9 cellular contexts compared by ENCODE assay signal in genomic region chr17:43927101-43927935, GRCh38. TPM values are rescaled to one million over a fixed set of nuclear protein-coding genes. Genes with fewer than 3 reads are reported as not detected.
A peak's percentile ranks its signal among the peaks of the same experiment; 100 is the strongest.
DNase-seq lines count a peak whose midpoint lies in the region; ATAC-seq and TF ChIP-seq lines count a peak whose summit lies in the region.
"Had no signal": no experiment of that assay in that cellular context is flagged by ENCODE, and none has a peak within 500 bp of the region (broad histone marks: within the 10 kb centered on the region; RNA-seq: fewer than 3 reads in every experiment).

No MANE protein-coding gene starts in this region.

- H3K4me3 Mint-ChIP-seq in HFFc6 = peak overlapping the region; percentile 53
- peak overlapping the region; percentile 68 for H3K4me3 Mint-ChIP-seq in activated T-helper 2 cell treated with anti-CD3 and anti-CD28 coated beads, Interferon-gamma antibody, Interleukin-2, Interleukin-4, amounts not matched to agents 10 μg/mL and 5 μg/mL and 100 μg/mL, durations not matched to agents 14 hours and 24 hours and 36 hours (ENCODE audit: low read depth)

- H3K27ac Mint-ChIP-seq in HFFc6 = no peak overlapping the region
- no peak overlapping the region for H3K27ac Mint-ChIP-seq in activated T-helper 2 cell treated with anti-CD3 and anti-CD28 coated beads, Interferon-gamma antibody, Interleukin-2, Interleukin-4, amounts not matched to agents 10 μg/mL and 5 μg/mL and 100 μg/mL, durations not matched to agents 14 hours and 24 hours and 36 hours

- peak overlapping the region; percentile 27 for H3K4me3 ChIP-seq in skeletal muscle cell (ENCODE audit: low read depth, low read length)

- no peak for TF ChIP-seq CTCF in HFFc6 (IDR thresholded peaks at IDR 0.05)

- DNase-seq in HFFc6 (no peak), left ventricle myocardium superior (peak; percentile 52), skeletal muscle cell (ENCODE audit: low read depth) (no peak), epidermal melanocyte (ENCODE audit: insufficient read length, low spot score) (no peak), D341Med (ENCODE audit: low spot score) (no peak), NK-92 (lab: John Stamatoyannopoulos, UW; ENCODE audit: unreplicated experiment) (no peak)
- no peak for DNase-seq in activated T-helper 2 cell treated with anti-CD3 and anti-CD28 coated beads, Interferon-gamma antibody, Interleukin-2, Interleukin-4, amounts not matched to agents 10 μg/mL and 5 μg/mL and 100 μg/mL, durations not matched to agents 14 hours and 24 hours and 36 hours (ENCODE audit: low spot score)
- DNase-seq: NCI-H446 treated with DMSO at 0.1 percent for 48 hours had no signal

- H3K36me3 Mint-ChIP-seq in HFFc6 (ENCODE audit: low read depth) = peaks cover 4% of the 10 kb centered on the region; the same call in 1 of the 2 replicates
- no peaks in the 10 kb centered on the region for H3K36me3 Mint-ChIP-seq in activated T-helper 2 cell treated with anti-CD3 and anti-CD28 coated beads, Interferon-gamma antibody, Interleukin-2, Interleukin-4, amounts not matched to agents 10 μg/mL and 5 μg/mL and 100 μg/mL, durations not matched to agents 14 hours and 24 hours and 36 hours (ENCODE audit: low read depth)

- intact Hi-C loops in activated T-helper 2 cell treated with anti-CD3 and anti-CD28 coated beads, Interferon-gamma antibody, Interleukin-2, Interleukin-4, amounts not matched to agents 10 μg/mL and 5 μg/mL and 100 μg/mL, durations not matched to agents 14 hours and 24 hours and 36 hours (cut with micrococcal nuclease) = no loop called here
- intact Hi-C loops in left ventricle myocardium superior (cut with micrococcal nuclease) = no loop called here

- H3K9me3 Mint-ChIP-seq in HFFc6 = no peaks in the 10 kb centered on the region
- no peaks in the 10 kb centered on the region for H3K9me3 Mint-ChIP-seq in activated T-helper 2 cell treated with anti-CD3 and anti-CD28 coated beads, Interferon-gamma antibody, Interleukin-2, Interleukin-4, amounts not matched to agents 10 μg/mL and 5 μg/mL and 100 μg/mL, durations not matched to agents 14 hours and 24 hours and 36 hours

- H3K4me1 Mint-ChIP-seq in HFFc6 (ENCODE audit: low read depth) = peaks cover 12% of the 10 kb centered on the region
- H3K4me1 Mint-ChIP-seq in activated T-helper 2 cell treated with anti-CD3 and anti-CD28 coated beads, Interferon-gamma antibody, Interleukin-2, Interleukin-4, amounts not matched to agents 10 μg/mL and 5 μg/mL and 100 μg/mL, durations not matched to agents 14 hours and 24 hours and 36 hours (ENCODE audit: low read depth) = peaks cover 27% of the 10 kb centered on the region

- peaks cover 60% of the 10 kb centered on the region for H3K27me3 Mint-ChIP-seq in HFFc6 (ENCODE audit: insufficient read depth)
- H3K27me3 Mint-ChIP-seq in activated T-helper 2 cell treated with anti-CD3 and anti-CD28 coated beads, Interferon-gamma antibody, Interleukin-2, Interleukin-4, amounts not matched to agents 10 μg/mL and 5 μg/mL and 100 μg/mL, durations not matched to agents 14 hours and 24 hours and 36 hours (ENCODE audit: low read depth) = peaks cover 13% of the 10 kb centered on the region

- ATAC-seq in left ventricle myocardium superior (peak; percentile 52), HG03280 (IDR thresholded peaks at IDR 0.05; ENCODE audit: unreplicated experiment) (no peak)

RNA-seq across cellular contexts. Expression of gene PPY, which starts 15.0 kb away (rescaled TPM):
- not detected for total RNA-seq in HFFc6 (2021; fragmentation: NEBNext Ultra II Directional; extraction: Animal tissue kit (Norgen Biotek cat#: 25700))
- not detected in 2 replicates for total RNA-seq in activated T-helper 2 cell treated with anti-CD3 and anti-CD28 coated beads, Interferon-gamma antibody, Interleukin-2, Interleukin-4, amounts not matched to agents 10 μg/mL and 5 μg/mL and 100 μg/mL, durations not matched to agents 14 hours and 24 hours and 36 hours
- total RNA-seq in left ventricle myocardium superior = not detected

RNA-seq across cellular contexts. Expression of gene MPP2, which starts 20.0 kb away (rescaled TPM):
- 1 to 10 TPM in 3 of 6 experiments, under 1 TPM in 3; 0.62 to 1.3 (median 1.0) TPM for total RNA-seq in HFFc6 (2021; fragmentation: NEBNext Ultra II Directional; extraction: Animal tissue kit (Norgen Biotek cat#: 25700))
- total RNA-seq in activated T-helper 2 cell treated with anti-CD3 and anti-CD28 coated beads, Interferon-gamma antibody, Interleukin-2, Interleukin-4, amounts not matched to agents 10 μg/mL and 5 μg/mL and 100 μg/mL, durations not matched to agents 14 hours and 24 hours and 36 hours = 1.2 and 1.4 TPM in 2 replicates
- 17.1 TPM for total RNA-seq in left ventricle myocardium superior

RNA-seq across cellular contexts. Expression of gene PYY, which starts 26.4 kb away (rescaled TPM):
- total RNA-seq in HFFc6 (2021; fragmentation: NEBNext Ultra II Directional; extraction: Animal tissue kit (Norgen Biotek cat#: 25700)) = under 1 TPM in 1 of 6 experiments, not detected in 5; 0.43 TPM
- 0.18 TPM in 1 of 2 replicates, not detected in the other for total RNA-seq in activated T-helper 2 cell treated with anti-CD3 and anti-CD28 coated beads, Interferon-gamma antibody, Interleukin-2, Interleukin-4, amounts not matched to agents 10 μg/mL and 5 μg/mL and 100 μg/mL, durations not matched to agents 14 hours and 24 hours and 36 hours
- total RNA-seq in left ventricle myocardium superior = not detected
